ENCODE assay signal across 28 cellular contexts in the genomic region with DNA sequence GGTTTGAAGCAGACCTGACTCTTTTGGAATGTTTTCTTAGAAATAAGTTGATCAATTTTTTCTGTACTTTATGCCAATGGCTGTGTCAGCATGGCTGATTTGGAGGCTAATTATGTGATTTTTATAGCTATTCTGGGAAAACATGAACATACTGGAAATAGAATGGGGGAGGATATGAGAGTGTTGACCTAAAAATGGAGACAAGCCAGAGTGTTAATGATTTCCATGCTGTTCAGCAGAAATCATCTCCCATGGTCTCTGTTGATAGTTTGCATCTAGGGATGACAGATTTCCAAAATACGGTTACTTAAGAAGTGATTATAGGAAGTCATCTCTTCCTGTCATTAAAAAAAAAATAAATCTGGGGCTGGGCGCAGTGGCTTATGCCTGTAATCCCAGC.
"Had no signal": no experiment of that assay in that cellular context is flagged by ENCODE, and none has a peak within 500 bp of the region (broad histone marks: within the 10 kb centered on the region; RNA-seq: fewer than 3 reads in every experiment).

No MANE protein-coding gene starts in this region.

- H3K4me3 ChIP-seq: heart left ventricle, lower lobe of right lung, neural progenitor cell, psoas muscle, right atrium auricular region, skin epidermis, tibial nerve, uterus had no signal

- H3K27me3 ChIP-seq: heart left ventricle, neural progenitor cell, neutrophil, right atrium auricular region, tibial nerve, uterus had no signal

- ATAC-seq: heart left ventricle; left cardiac atrium; left lobe of liver; lower lobe of right lung; natural killer cell; psoas muscle; sciatic nerve; stimulated activated effector memory CD8-positive, alpha-beta T cell treated with anti-CD3 and anti-CD28 coated beads, Interleukin-12 subunit alpha, Interleukin-12 subunit beta, amount 100 ng/mL, for 72 hours; stimulated activated naive CD8-positive, alpha-beta T cell treated with anti-CD3 and anti-CD28 coated beads, Interleukin-15, amount 100 ng/mL, for 72 hours had no signal

- H3K4me1 ChIP-seq: heart left ventricle, lower lobe of right lung, neural progenitor cell, parathyroid adenoma, psoas muscle, right atrium auricular region, tibial nerve, uterus had no signal

- DNase-seq: kidney glomerular epithelial cell; left cardiac atrium; lower lobe of right lung; mammary epithelial cell; mesendoderm; naive B cell; natural killer cell; nephron progenitor cell; occipital lobe; psoas muscle; stimulated activated CD4-positive, alpha-beta T cell treated with anti-CD3 and anti-CD28 coated beads, Interleukin-12 subunit alpha, Interleukin-12 subunit beta, amount 100 ng/mL, for 4 hours; stimulated activated CD4-positive, alpha-beta T cell treated with anti-CD3 and anti-CD28 coated beads, Interleukin-15, amount 100 ng/mL, for 24 hours; stimulated activated CD4-positive, alpha-beta T cell treated with anti-CD3 and anti-CD28 coated beads, Interleukin-2, amount 100 ng/mL, for 24 hours; stimulated activated CD4-positive, alpha-beta T cell treated with anti-CD3 and anti-CD28 coated beads, Interleukin-4, amount 100 ng/mL, for 24 hours; stimulated activated naive CD4-positive, alpha-beta T cell; stimulated activated naive CD8-positive, alpha-beta T cell treated with anti-CD3 and anti-CD28 coated beads, Interleukin-15, amount 100 ng/mL, for 72 hours; substantia nigra; uterus had no signal

- H3K27ac ChIP-seq: heart left ventricle, lower lobe of right lung, neural progenitor cell, neutrophil, parathyroid adenoma, psoas muscle, right atrium auricular region, tibial nerve, uterus had no signal

- H2AFZ ChIP-seq: neural progenitor cell, parathyroid adenoma had no signal

- H3K9ac ChIP-seq: neural progenitor cell, parathyroid adenoma had no signal

- H3K79me2 ChIP-seq: parathyroid adenoma had no signal

- H3K9me3 ChIP-seq: heart left ventricle, lower lobe of right lung, neutrophil, psoas muscle, right atrium auricular region, tibial nerve, uterus had no signal

- H3K4me2 ChIP-seq: neural progenitor cell had no signal

- H3K36me3 ChIP-seq: heart left ventricle, lower lobe of right lung, neural progenitor cell, neutrophil, right atrium auricular region, tibial nerve, uterus had no signal
